1 cellular context compared by ENCODE assay signal in genomic region chr17:43211480-43212402, GRCh38.
TF ChIP-seq lines count a peak whose summit lies in the region.

A gene with protein sequence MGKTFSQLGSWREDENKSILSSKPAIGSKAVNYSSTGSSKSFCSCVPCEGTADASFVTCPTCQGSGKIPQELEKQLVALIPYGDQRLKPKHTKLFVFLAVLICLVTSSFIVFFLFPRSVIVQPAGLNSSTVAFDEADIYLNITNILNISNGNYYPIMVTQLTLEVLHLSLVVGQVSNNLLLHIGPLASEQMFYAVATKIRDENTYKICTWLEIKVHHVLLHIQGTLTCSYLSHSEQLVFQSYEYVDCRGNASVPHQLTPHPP (plus strand): TSS chr17:43211875. CDS start chr17:43213042, 1,167 bp downstream.

TF ChIP-seq in HepG2, 621 proteins besides CTCF, POLR2A, EP300 and RAD21 (continued from another document and continues in another):
- TF ChIP-seq PRDM10 (CRISPR knock-in tag; IDR thresholded peaks at IDR 0.05; ENCODE audit: low read depth) (peak; percentile 32; the same call in 1 of the 2 replicates), ZNF432 (CRISPR knock-in tag; IDR thresholded peaks at IDR 0.05; ENCODE audit: borderline replicate concordance) (no peak), ZNF136 (CRISPR knock-in tag; IDR thresholded peaks at IDR 0.05; ENCODE audit: low read depth) (no peak), FOXP4 (CRISPR knock-in tag; IDR thresholded peaks at IDR 0.05) (peak; percentile 39), RNF2 (conservative IDR thresholded peaks at IDR 0.05; ENCODE audit: low read depth) (no peak), MBNL3 (CRISPR knock-in tag; conservative IDR thresholded peaks at IDR 0.05) (no peak), TBP (CRISPR knock-in tag; IDR thresholded peaks at IDR 0.05) (no peak), ZNF143 (CRISPR knock-in tag; IDR thresholded peaks at IDR 0.05) (no peak), PHB2 (IDR thresholded peaks at IDR 0.05; ENCODE audit: partially characterized antibody) (no peak), NFIB (CRISPR knock-in tag; IDR thresholded peaks at IDR 0.05; ENCODE audit: borderline replicate concordance) (0 out of 2 replicates have a peak, but pooled peaks have one; percentile 32), THYN1 (CRISPR knock-in tag; IDR thresholded peaks at IDR 0.05; ENCODE audit: borderline replicate concordance, low read depth) (no peak), ELF3 (CRISPR knock-in tag; IDR thresholded peaks at IDR 0.05) (peak; percentile 56), KMT2B (CRISPR knock-in tag; IDR thresholded peaks at IDR 0.05) (no peak), ZNF558 (CRISPR knock-in tag; IDR thresholded peaks at IDR 0.05; ENCODE audit: borderline replicate concordance) (0 out of 2 replicates have a peak, but pooled peaks have one; percentile 1), NFKB2 (CRISPR knock-in tag; IDR thresholded peaks at IDR 0.05; ENCODE audit: borderline replicate concordance) (peak; percentile 93; the same call in 1 of the 2 replicates), ZNF205 (CRISPR knock-in tag; IDR thresholded peaks at IDR 0.05) (no peak; the same call in 1 of the 2 replicates), ZNF546 (CRISPR knock-in tag; conservative IDR thresholded peaks at IDR 0.05) (no peak), ZNF788 (CRISPR knock-in tag; IDR thresholded peaks at IDR 0.05; ENCODE audit: borderline replicate concordance) (peak; percentile 36; the same call in 1 of the 2 replicates), NRL (CRISPR knock-in tag; IDR thresholded peaks at IDR 0.05; ENCODE audit: borderline replicate concordance) (peak; percentile 97), BHLHE40 (IDR thresholded peaks at IDR 0.05; ENCODE audit: low read length) (no peak), ARHGAP35 (CRISPR knock-in tag; IDR thresholded peaks at IDR 0.05; ENCODE audit: borderline replicate concordance) (0 out of 2 replicates have a peak, but pooled peaks have one; percentile 61), ZNF7 (CRISPR knock-in tag; IDR thresholded peaks at IDR 0.05) (no peak; the same call in 1 of the 2 replicates), RBM39 (IDR thresholded peaks at IDR 0.05; ENCODE audit: low read depth, low read length, poor library complexity, severe bottlenecking) (no peak), DZIP1 (CRISPR knock-in tag; IDR thresholded peaks at IDR 0.05) (peak; percentile 87), ZNF180 (CRISPR knock-in tag; IDR thresholded peaks at IDR 0.05; ENCODE audit: borderline replicate concordance, low read depth) (no peak), SPEN (CRISPR knock-in tag; IDR thresholded peaks at IDR 0.05; ENCODE audit: low read depth) (no peak; the same call in 1 of the 2 replicates), ZNF33B (CRISPR knock-in tag; IDR thresholded peaks at IDR 0.05) (no peak), ZBTB37 (CRISPR knock-in tag; IDR thresholded peaks at IDR 0.05) (0 out of 2 replicates have a peak, but pooled peaks have one; percentile 17), ZNF276 (CRISPR knock-in tag; IDR thresholded peaks at IDR 0.05; ENCODE audit: low read depth) (no peak), ZNF160 (CRISPR knock-in tag; IDR thresholded peaks at IDR 0.05) (no peak), ZNF780A (CRISPR knock-in tag; IDR thresholded peaks at IDR 0.05) (no peak), ZNF607 (CRISPR knock-in tag; IDR thresholded peaks at IDR 0.05; ENCODE audit: borderline replicate concordance) (peak; percentile 93; the same call in 1 of the 2 replicates), SP4 (CRISPR knock-in tag; IDR thresholded peaks at IDR 0.05) (peak; percentile 78), ZNF30 (CRISPR knock-in tag; IDR thresholded peaks at IDR 0.05) (no peak), ZC3H4 (CRISPR knock-in tag; IDR thresholded peaks at IDR 0.05; ENCODE audit: borderline replicate concordance) (no peak), TFAP4 (IDR thresholded peaks at IDR 0.05; ENCODE audit: borderline replicate concordance, low read depth) (no peak), MTF1 (CRISPR knock-in tag; IDR thresholded peaks at IDR 0.05) (no peak), MZF1 (CRISPR knock-in tag; IDR thresholded peaks at IDR 0.05; ENCODE audit: borderline replicate concordance) (no peak), ZNF841 (CRISPR knock-in tag; IDR thresholded peaks at IDR 0.05; ENCODE audit: borderline replicate concordance) (no peak), KLF11 (CRISPR knock-in tag; IDR thresholded peaks at IDR 0.05) (0 out of 2 replicates have a peak, but pooled peaks have one; percentile 47), U2AF2 (IDR thresholded peaks at IDR 0.05; ENCODE audit: low read depth, low read length) (no peak), ZNF549 (CRISPR knock-in tag; IDR thresholded peaks at IDR 0.05) (no peak), ZBTB7A (CRISPR knock-in tag; IDR thresholded peaks at IDR 0.05) (0 out of 2 replicates have a peak, but pooled peaks have one; percentile 42)
- TF ChIP-seq, protein P1, sequence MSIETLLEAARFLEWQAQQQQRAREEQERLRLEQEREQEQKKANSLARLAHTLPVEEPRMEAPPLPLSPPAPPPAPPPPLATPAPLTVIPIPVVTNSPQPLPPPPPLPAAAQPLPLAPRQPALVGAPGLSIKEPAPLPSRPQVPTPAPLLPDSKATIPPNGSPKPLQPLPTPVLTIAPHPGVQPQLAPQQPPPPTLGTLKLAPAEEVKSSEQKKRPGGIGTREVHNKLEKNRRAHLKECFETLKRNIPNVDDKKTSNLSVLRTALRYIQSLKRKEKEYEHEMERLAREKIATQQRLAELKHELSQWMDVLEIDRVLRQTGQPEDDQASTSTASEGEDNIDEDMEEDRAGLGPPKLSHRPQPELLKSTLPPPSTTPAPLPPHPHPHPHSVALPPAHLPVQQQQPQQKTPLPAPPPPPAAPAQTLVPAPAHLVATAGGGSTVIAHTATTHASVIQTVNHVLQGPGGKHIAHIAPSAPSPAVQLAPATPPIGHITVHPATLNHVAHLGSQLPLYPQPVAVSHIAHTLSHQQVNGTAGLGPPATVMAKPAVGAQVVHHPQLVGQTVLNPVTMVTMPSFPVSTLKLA (IDR thresholded peaks at IDR 0.05), result no peak
- TF ChIP-seq, protein P2, sequence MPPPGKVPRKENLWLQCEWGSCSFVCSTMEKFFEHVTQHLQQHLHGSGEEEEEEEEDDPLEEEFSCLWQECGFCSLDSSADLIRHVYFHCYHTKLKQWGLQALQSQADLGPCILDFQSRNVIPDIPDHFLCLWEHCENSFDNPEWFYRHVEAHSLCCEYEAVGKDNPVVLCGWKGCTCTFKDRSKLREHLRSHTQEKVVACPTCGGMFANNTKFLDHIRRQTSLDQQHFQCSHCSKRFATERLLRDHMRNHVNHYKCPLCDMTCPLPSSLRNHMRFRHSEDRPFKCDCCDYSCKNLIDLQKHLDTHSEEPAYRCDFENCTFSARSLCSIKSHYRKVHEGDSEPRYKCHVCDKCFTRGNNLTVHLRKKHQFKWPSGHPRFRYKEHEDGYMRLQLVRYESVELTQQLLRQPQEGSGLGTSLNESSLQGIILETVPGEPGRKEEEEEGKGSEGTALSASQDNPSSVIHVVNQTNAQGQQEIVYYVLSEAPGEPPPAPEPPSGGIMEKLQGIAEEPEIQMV (CRISPR knock-in tag; IDR thresholded peaks at IDR 0.05; ENCODE audit: low read depth), result no peak; the same call in 1 of the 2 replicates
